In genomic region chr6:119026822-119027221, GRCh38 we compare ENCODE assay signal across 1 cellular context.
TF ChIP-seq lines count a peak whose summit lies in the region.

No MANE protein-coding gene starts in this region.

TF ChIP-seq in GM23338, 12 proteins besides CTCF, POLR2A, EP300 and RAD21 (continued from another document):
- TF ChIP-seq ZNF462 (CRISPR knock-in tag; IDR thresholded peaks at IDR 0.05) = peak; percentile 78; the same call in 1 of the 2 replicates
- TF ChIP-seq ZNF114 (CRISPR knock-in tag; IDR thresholded peaks at IDR 0.05) = no peak
- TF ChIP-seq POLR2AphosphoS5 (IDR thresholded peaks at IDR 0.05; ENCODE audit: low read depth) = no peak
- TF ChIP-seq ETS1 (IDR thresholded peaks at IDR 0.05) = no peak
